In genomic region chr12:122374707-122375106, GRCh38 we compare ENCODE assay signal across 31 cellular contexts. TPM values are rescaled to one million over a fixed set of nuclear protein-coding genes. Genes with fewer than 3 reads are reported as not detected.
A peak's percentile ranks its signal among the peaks of the same experiment; 100 is the strongest.
DNase-seq lines count a peak whose midpoint lies in the region; ATAC-seq and TF ChIP-seq lines count a peak whose summit lies in the region.
"Had no signal": no experiment of that assay in that cellular context is flagged by ENCODE, and none has a peak within 500 bp of the region (broad histone marks: within the 10 kb centered on the region; RNA-seq: fewer than 3 reads in every experiment).

No MANE protein-coding gene starts in this region.

- no peak overlapping the region for H3K4me2 ChIP-seq in Karpas-422 (ENCODE audit: low read depth, low read length, poor library complexity, severe bottlenecking)

- TF ChIP-seq EP300 in suprapubic skin (IDR thresholded peaks at IDR 0.05): peak; percentile 94

- H3K36me3 ChIP-seq in Karpas-422 (ENCODE audit: insufficient read depth, low read length) (no peaks in the 10 kb centered on the region), muscle layer of duodenum (ENCODE audit: control insufficient read depth in 1 of 2, insufficient read depth in 2 of 2, low read length in 2 of 2) (peaks cover 15 to 23% of the 10 kb centered on the region in 2 donors), suprapubic skin (peaks cover 66% of the 10 kb centered on the region), SJCRH30 (peaks cover 18% of the 10 kb centered on the region)
- H3K36me3 ChIP-seq: breast epithelium had no signal

- H3K9me3 ChIP-seq in Karpas-422 (ENCODE audit: low read length) (no peaks in the 10 kb centered on the region), muscle layer of duodenum (ENCODE audit: control insufficient read depth in 1 of 2, low read length in 2 of 2) (no peaks in the 10 kb centered on the region), suprapubic skin (no peaks in the 10 kb centered on the region), SJCRH30 (replicated peaks) (no peaks in the 10 kb centered on the region)
- H3K9me3 ChIP-seq: breast epithelium had no signal

- no peaks in the 10 kb centered on the region for H3K79me2 ChIP-seq in Karpas-422 (ENCODE audit: low read length)

- H3K4me3 ChIP-seq in Karpas-422 (ENCODE audit: low read length): no peak overlapping the region
- H3K4me3 ChIP-seq in fibroblast of pulmonary artery (replicated peaks; ENCODE audit: low read depth, low read length): no peak overlapping the region
- no peak overlapping the region for H3K4me3 ChIP-seq in muscle layer of duodenum (ENCODE audit: low read depth in 1 of 2, low read length in 2 of 2)
- H3K4me3 ChIP-seq in suprapubic skin: no peak overlapping the region
- no peak overlapping the region for H3K4me3 ChIP-seq in SJCRH30
- H3K4me3 ChIP-seq: breast epithelium, GM23248 had no signal

- DNase-seq in Karpas-422 (no peak), fibroblast of pulmonary artery (ENCODE audit: low read depth) (peak; percentile 31), suprapubic skin (ENCODE audit: low spot score in 2 of 2) (peak in 1 of 2 donors; percentile 29), NCI-H1694 treated with DMSO at 0.1 percent for 48 hours (lab: John Stamatoyannopoulos, UW) (no peak), SJCRH30 (no peak), NCI-H2171 (lab: John Stamatoyannopoulos, UW) (no peak)
- DNase-seq: activated CD4-positive, alpha-beta T cell treated with anti-CD3 and anti-CD28 coated beads for 4 hours; activated naive CD4-positive, alpha-beta T cell treated with Interleukin-2 at 50 U/mL for 16 hours; activated T-cell treated with anti-CD3 and anti-CD28 coated beads, Interleukin-2, amount 50 U/mL, for 72 hours; amniotic stem cell; CD4-positive, alpha-beta memory T cell; effector memory CD8-positive, alpha-beta T cell; foreskin melanocyte; hippocampal formation; immature natural killer cell; mesendoderm; natural killer cell; NCI-H1105; NCI-H2029; NCI-H526 treated with DMSO at 0.1 percent for 48 hours; occipital lobe; SHP77 treated with DMSO at 0.1 percent for 48 hours; stimulated activated CD4-positive, alpha-beta T cell treated with anti-CD3 and anti-CD28 coated beads, Interleukin-12 subunit alpha, Interleukin-12 subunit beta, amount 100 ng/mL, for 4 hours; stimulated activated CD4-positive, alpha-beta T cell treated with anti-CD3 and anti-CD28 coated beads, Interleukin-4, amount 100 ng/mL, for 1 hour; T-helper 9 cell had no signal

- TF ChIP-seq POLR2A in suprapubic skin (IDR thresholded peaks at IDR 0.05): no peak

- H3K27me3 ChIP-seq in Karpas-422 (ENCODE audit: low read length) (no peaks in the 10 kb centered on the region), muscle layer of duodenum (ENCODE audit: low read depth, low read length) (no peaks in the 10 kb centered on the region), suprapubic skin (no peaks in the 10 kb centered on the region), SJCRH30 (no peaks in the 10 kb centered on the region)
- H3K27me3 ChIP-seq: breast epithelium had no signal

- H3K9me2 ChIP-seq in Karpas-422 (replicated peaks; ENCODE audit: insufficient read depth, low read length): no peaks in the 10 kb centered on the region

- H3K9ac ChIP-seq in Karpas-422 (ENCODE audit: low read length): no peak overlapping the region
- H3K9ac ChIP-seq: GM23248 had no signal

- 0 out of 2 replicates have a peak overlapping the region, but pooled peaks have one; percentile 33 for H2AFZ ChIP-seq in Karpas-422 (ENCODE audit: low read length)
- H2AFZ ChIP-seq: GM23248 had no signal

- H4K20me1 ChIP-seq in Karpas-422 (ENCODE audit: insufficient read depth, low read depth, low read length): no peaks in the 10 kb centered on the region

- no peak for TF ChIP-seq CTCF in fibroblast of pulmonary artery (IDR thresholded peaks at IDR 0.05; ENCODE audit: low read length, missing control alignments)
- TF ChIP-seq CTCF in suprapubic skin (IDR thresholded peaks at IDR 0.05): no peak

- no peaks in the 10 kb centered on the region for H3K4me1 ChIP-seq in Karpas-422 (ENCODE audit: low read length)
- H3K4me1 ChIP-seq in muscle layer of duodenum (ENCODE audit: control insufficient read depth in 1 of 2, insufficient read depth in 2 of 2, low read length in 2 of 2): peaks cover 0 to 6% of the 10 kb centered on the region in 2 donors
- peaks cover 5% of the 10 kb centered on the region for H3K4me1 ChIP-seq in suprapubic skin
- no peaks in the 10 kb centered on the region for H3K4me1 ChIP-seq in SJCRH30
- H3K4me1 ChIP-seq: breast epithelium had no signal

- no peak overlapping the region for H3K27ac ChIP-seq in Karpas-422 (ENCODE audit: low read length)
- H3K27ac ChIP-seq in muscle layer of duodenum (ENCODE audit: low read length): peak overlapping the region; percentile 56
- no peak overlapping the region for H3K27ac ChIP-seq in suprapubic skin
- H3K27ac ChIP-seq in SJCRH30: no peak overlapping the region
- H3K27ac ChIP-seq: breast epithelium, GM23248, VCaP had no signal

- ATAC-seq in HG03378 (IDR thresholded peaks at IDR 0.05; ENCODE audit: unreplicated experiment): no peak
- ATAC-seq: activated T-cell treated with anti-CD3 and anti-CD28 coated beads, Interleukin-2, amount 50 U/mL, for 72 hours; effector memory CD8-positive, alpha-beta T cell; left lobe of liver; natural killer cell had no signal

- 84% methylated on average over 5 of the region's 5 CpGs for WGBS in suprapubic skin

RNA-seq across cellular contexts. Expression of gene CLIP1, which starts 47.8 kb away (rescaled TPM):
- total RNA-seq in Karpas-422 (2014; rRNA removed; shearing (Covaris generic); ENCODE audit: low replicate concordance): 16.0 and 18.0 TPM in 2 replicates
- 100 to 1,000 TPM; 107 to 170 (median 149) TPM for total RNA-seq in suprapubic skin
- total RNA-seq in SJCRH30 (2014; rRNA removed; shearing (Covaris generic)): 17.2 and 18.0 TPM in 2 replicates
